Comparison of ENCODE assay signal across 23 cellular contexts in the genomic region with DNA sequence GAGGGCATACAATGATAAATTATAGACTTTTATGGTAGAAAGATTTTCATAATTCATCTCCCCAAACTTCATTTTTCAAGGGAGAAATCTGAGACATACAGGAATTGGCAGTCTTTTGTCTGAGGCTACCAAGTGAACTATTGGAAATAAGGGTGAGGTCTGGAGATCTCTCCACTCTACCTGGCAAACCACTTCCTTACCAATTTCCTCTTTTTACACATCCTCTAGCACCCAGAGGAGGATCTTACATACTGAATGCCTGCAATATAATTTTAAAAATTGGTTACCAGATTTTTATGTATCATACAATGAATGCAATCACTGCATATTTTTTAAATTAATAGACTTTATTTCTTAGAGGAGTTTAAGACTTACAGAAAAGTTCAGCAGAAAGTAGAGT. TPM values are rescaled to one million over a fixed set of nuclear protein-coding genes. Genes with fewer than 3 reads are reported as not detected.
"Had no signal": no experiment of that assay in that cellular context is flagged by ENCODE, and none has a peak within 500 bp of the region (broad histone marks: within the 10 kb centered on the region; RNA-seq: fewer than 3 reads in every experiment).

No MANE protein-coding gene starts in this region.

- H3K4me1 ChIP-seq: esophagus squamous epithelium, right lobe of liver had no signal

- H3K4me3 ChIP-seq: esophagus squamous epithelium, ovary, right lobe of liver, smooth muscle cell, transverse colon had no signal

- DNase-seq: activated CD4-positive, alpha-beta T cell treated with anti-CD3 and anti-CD28 coated beads, Interleukin-2, amount 50 U/mL, for 48 hours; activated CD4-positive, CD25-positive, alpha-beta regulatory T cell treated with anti-CD3 and anti-CD28 coated beads, Interleukin-2, amount 50 U/mL, for 72 hours; activated CD8-positive, alpha-beta memory T cell treated with anti-CD3 and anti-CD28 coated beads, Interleukin-2, amount 50 U/mL, for 4 hours; activated gamma-delta T cell; activated T-cell treated with anti-CD3 and anti-CD28 coated beads, Interleukin-2, amount 50 U/mL, for 48 hours; brain microvascular endothelial cell; cortex of kidney; effector CD4-positive, alpha-beta T cell; esophagus squamous epithelium; hypothalamus; ovary; right lobe of liver; stimulated activated naive CD8-positive, alpha-beta T cell treated with anti-CD3 and anti-CD28 coated beads, Interleukin-15, Interleukin-2, amounts not matched to agents 100 U/mL and 50 U/mL, for 24 hours; T-helper 9 cell; transverse colon had no signal

- H3K36me3 Mint-ChIP-seq: activated naive CD8-positive, alpha-beta T cell had no signal

- H3K27ac ChIP-seq: brain microvascular endothelial cell, esophagus squamous epithelium, ovary, right lobe of liver, transverse colon had no signal

- H3K9me3 ChIP-seq: esophagus squamous epithelium, ovary, right lobe of liver, transverse colon had no signal

- H3K27me3 ChIP-seq: brain microvascular endothelial cell, esophagus squamous epithelium, ovary, right lobe of liver, transverse colon had no signal

- H3K4me3 Mint-ChIP-seq: activated naive CD8-positive, alpha-beta T cell; neural crest cell had no signal

- H3K27me3 Mint-ChIP-seq: activated naive CD8-positive, alpha-beta T cell had no signal

- H3K36me3 ChIP-seq: brain microvascular endothelial cell, esophagus squamous epithelium, ovary, right lobe of liver, transverse colon had no signal

- ATAC-seq: right lobe of liver; stimulated activated naive CD8-positive, alpha-beta T cell treated with anti-CD3 and anti-CD28 coated beads, Interleukin-15, Interleukin-2, amounts not matched to agents 100 U/mL and 50 U/mL, for 24 hours had no signal

RNA-seq across cellular contexts. Expression of a gene that starts 6.6 kb away (rescaled TPM):
- total RNA-seq: endothelial cell of umbilical vein, esophagus squamous epithelium, fibroblast of villous mesenchyme, liver, mesenteric fat pad, neural crest cell, ovary, pulmonary artery endothelial cell, right lobe of liver, smooth muscle cell, transverse colon had no signal
- polyA plus RNA-seq: endothelial cell of umbilical vein, liver, ovary, smooth muscle cell had no signal

RNA-seq across cellular contexts. Expression of a gene that starts 41.1 kb away (rescaled TPM):
- total RNA-seq: fibroblast of villous mesenchyme, neural crest cell had no signal
